In genomic region chr2:212686285-212686895, GRCh38 we compare ENCODE assay signal across 8 cellular contexts.
DNase-seq lines count a peak whose midpoint lies in the region; ATAC-seq and TF ChIP-seq lines count a peak whose summit lies in the region.

No MANE protein-coding gene starts in this region.

- DNase-seq in DMS 273 treated with DMSO at 0.1 percent for 48 hours (lab: John Stamatoyannopoulos, UW) (peak; percentile 14), RWPE1 (ENCODE audit: low spot score) (peak; percentile 39), glomerular visceral epithelial cell (ENCODE audit: extremely low spot score) (peak; percentile 75), putamen (ENCODE audit: low spot score) (peak; percentile 41), posterior vena cava (ENCODE audit: low spot score) (no peak)
- peak; percentile 37 for DNase-seq in activated naive CD4-positive, alpha-beta T cell treated with Interleukin-2 at 50 U/mL for 16 hours

- POLR2A ChIA-PET in RWPE1 (lab: Yijun Ruan, JAX; ENCODE audit: low non-redundant PET): no interaction called here

- peak; percentile 92 for TF ChIP-seq RAD21 in Ishikawa (IDR thresholded peaks at IDR 0.05; ENCODE audit: low read depth)

- intact Hi-C loops in posterior vena cava (cut with DNase I): loop anchor here in 1 of 2 donors (10.0 kb wide), 1 partner anchor 468 kb away; the partner anchor contains the start of gene IKZF2

- H3K27ac ChIP-seq in RWPE1: no peak overlapping the region

- peak; percentile 89 for TF ChIP-seq CTCF in RWPE1 (conservative IDR thresholded peaks at IDR 0.05; ENCODE audit: low read depth)

- ATAC-seq in GM21447 (IDR thresholded peaks at IDR 0.05; ENCODE audit: unreplicated experiment): peak; percentile 58

- CTCF ChIA-PET in RWPE1 (lab: Yijun Ruan, JAX): interaction anchor here (0.6 to 1.1 kb wide), 5 partner anchors 11 to 467 kb away, joined by 3 to 5 read pairs (median 3); no protein-coding TSS in a partner anchor

- TF ChIP-seq EP300 in Ishikawa (IDR thresholded peaks at IDR 0.05; ENCODE audit: borderline replicate concordance): no peak

TF ChIP-seq in Ishikawa, 13 proteins besides CTCF, POLR2A, EP300 and RAD21:
- TF ChIP-seq USF1 (IDR thresholded peaks at IDR 0.05): no peak
- no peak for TF ChIP-seq YY1 (IDR thresholded peaks at IDR 0.05; ENCODE audit: low read depth)
- no peak for TF ChIP-seq CREB1 (IDR thresholded peaks at IDR 0.05; ENCODE audit: low read depth)
- TF ChIP-seq FOXM1 (IDR thresholded peaks at IDR 0.05; ENCODE audit: borderline replicate concordance, low read depth): no peak
- no peak for TF ChIP-seq TCF12 (IDR thresholded peaks at IDR 0.05; ENCODE audit: low read depth)
- TF ChIP-seq ZBTB7A (IDR thresholded peaks at IDR 0.05; ENCODE audit: low read depth): no peak
- no peak for TF ChIP-seq NFIC (IDR thresholded peaks at IDR 0.05)
- no peak for TF ChIP-seq MAX (IDR thresholded peaks at IDR 0.05)
- TF ChIP-seq TEAD4 (IDR thresholded peaks at IDR 0.05): no peak
- TF ChIP-seq REST (IDR thresholded peaks at IDR 0.05; ENCODE audit: low read depth): no peak
- TF ChIP-seq CEBPB (IDR thresholded peaks at IDR 0.05): no peak
- TF ChIP-seq TAF1 (IDR thresholded peaks at IDR 0.05; ENCODE audit: low read depth): no peak
- TF ChIP-seq EGR1 (IDR thresholded peaks at IDR 0.05): no peak
